Comparison of ENCODE assay signal across 8 cellular contexts in the genomic region with DNA sequence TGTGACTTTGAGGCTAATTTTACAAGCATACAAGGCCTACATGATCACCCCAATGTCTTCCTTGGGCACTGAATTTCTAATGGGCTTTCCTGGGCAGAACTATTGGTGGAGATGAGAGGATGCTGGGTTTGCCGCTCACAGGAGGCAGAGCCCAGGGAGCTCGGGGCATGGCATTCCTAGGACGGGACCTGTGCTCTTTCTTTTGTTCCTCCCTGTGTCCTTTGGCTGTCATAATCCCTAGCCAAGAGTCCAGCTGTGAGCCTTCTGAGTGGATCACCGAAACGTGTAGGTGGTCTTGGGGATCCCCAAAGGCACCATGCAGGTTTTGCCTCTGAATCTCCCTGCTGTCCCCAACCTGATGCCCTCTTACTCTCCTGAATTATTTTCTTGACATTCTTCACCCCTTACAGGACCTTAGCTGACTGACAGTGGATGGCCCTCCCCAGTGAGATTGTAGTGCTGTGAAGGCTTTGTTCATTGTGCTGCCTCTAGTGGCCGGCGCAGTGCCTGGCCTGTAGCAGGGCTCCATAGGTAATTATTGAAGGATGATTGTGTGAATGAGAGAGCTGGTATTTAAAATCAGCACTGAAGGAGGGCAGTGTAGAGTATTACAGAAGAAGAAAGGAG.
DNase-seq lines count a peak whose midpoint lies in the region; ATAC-seq, FAIRE-seq and TF ChIP-seq lines count a peak whose summit lies in the region.

No MANE protein-coding gene starts in this region.

- peak; percentile 87 for TF ChIP-seq CTCF in PC-3 (conservative IDR thresholded peaks at IDR 0.05; ENCODE audit: low read depth, low read length)

- H3K9me3 ChIP-seq in PC-3 (ENCODE audit: low read length): no peaks in the 10 kb centered on the region

- CTCF ChIA-PET in PC-3 (lab: Charles Lee): interaction anchor here (0.5 to 1.1 kb wide), 3 partner anchors 13 to 848 kb away, joined by 3 to 5 read pairs (median 4); no protein-coding TSS in a partner anchor

- no TSS peak for BruUV-seq in PC-3 (replicated peaks; lab: Mats Ljungman, UMichigan)

- no peaks in the 10 kb centered on the region for H3K36me3 ChIP-seq in PC-3 (ENCODE audit: low read depth, low read length)

- H3K4me2 ChIP-seq in PC-3 (ENCODE audit: low read length): no peak overlapping the region

- no peak for DNase-seq in GM18507 (ENCODE audit: extremely low spot score, insufficient read length, low read depth)
- peak; percentile 45 for DNase-seq in PC-3
- DNase-seq in iPS-NIHi7 (ENCODE audit: extremely low spot score): peak; percentile 88
- DNase-seq in NCI-H1436 (lab: John Stamatoyannopoulos, UW): no peak
- no peak for DNase-seq in NCI-H2171 (lab: John Stamatoyannopoulos, UW)
- DNase-seq in Right ventricle myocardium superior: no peak

- FAIRE-seq in GM18507 (lab: Jason Lieb, UNC): peak; percentile 60

- no peaks in the 10 kb centered on the region for H3K9me2 ChIP-seq in PC-3 (replicated peaks; ENCODE audit: low read length)

- no peak overlapping the region for H2AFZ ChIP-seq in PC-3 (ENCODE audit: low read length)

- intact Hi-C loops in PC-3 (cut with micrococcal nuclease) (no loop called here), Right ventricle myocardium superior (cut with DNase I) (no loop called here)

- H3K79me2 ChIP-seq in PC-3 (ENCODE audit: low read length): no peaks in the 10 kb centered on the region

- no peaks in the 10 kb centered on the region for H3F3A ChIP-seq in PC-3 (ENCODE audit: low read length, unreplicated experiment)

- no peak overlapping the region for H3K27ac ChIP-seq in PC-3 (ENCODE audit: low read length)

- POLR2A ChIA-PET in PC-3 (lab: Charles Lee; ENCODE audit: unreplicated experiment): no interaction called here

- ATAC-seq in HG02623 (IDR thresholded peaks at IDR 0.05; ENCODE audit: unreplicated experiment): peak; percentile 75
- ATAC-seq in PC-3: peak; percentile 77
- no peak for ATAC-seq in HG02642 (IDR thresholded peaks at IDR 0.05; ENCODE audit: poor library complexity, unreplicated experiment)
- ATAC-seq in Right ventricle myocardium superior (ENCODE audit: poor library complexity): no peak

- no peaks in the 10 kb centered on the region for H3K27me3 ChIP-seq in PC-3 (ENCODE audit: low read length)

- H3K9ac ChIP-seq in PC-3 (ENCODE audit: low read length): no peak overlapping the region

- no peaks in the 10 kb centered on the region for H4K20me1 ChIP-seq in PC-3 (ENCODE audit: low read length)

- no peaks in the 10 kb centered on the region for H3K4me1 ChIP-seq in PC-3 (ENCODE audit: insufficient read depth, low read length)

- no peak overlapping the region for H3K4me3 ChIP-seq in PC-3 (ENCODE audit: low read length)

Comparison
In these comparisons a context has a peak if more than half of its experiments do, and no peak if none do; other contexts are left out.
1. DNase-seq: peak in PC-3 (single experiment) and iPS-NIHi7 (single experiment); none in GM18507 (single experiment), NCI-H1436 (single experiment), NCI-H2171 (single experiment) and Right ventricle myocardium superior (single experiment).
2. ATAC-seq: peak in HG02623 (single experiment) and PC-3 (single experiment); none in HG02642 (single experiment) and Right ventricle myocardium superior (single experiment).